Comparison of ENCODE assay signal across 8 cellular contexts in genomic region chr2:132547089-132547687, GRCh38.
DNase-seq lines count a peak whose midpoint lies in the region; ATAC-seq lines count a peak whose summit lies in the region.

No MANE protein-coding gene starts in this region.

- peak; percentile 62 for ATAC-seq in HG03135 (IDR thresholded peaks at IDR 0.05; ENCODE audit: unreplicated experiment)
- ATAC-seq in HG02840 (IDR thresholded peaks at IDR 0.05; ENCODE audit: low FRiP score, unreplicated experiment) = no peak

- DNase-seq in DMS 273 (lab: John Stamatoyannopoulos, UW; ENCODE audit: unreplicated experiment) (peak; percentile 84), DMS 273 treated with DMSO at 0.1 percent for 48 hours (lab: John Stamatoyannopoulos, UW) (no peak), NCI-H748 (lab: John Stamatoyannopoulos, UW; ENCODE audit: unreplicated experiment) (peak; percentile 77), activated T-cell treated with anti-CD3 and anti-CD28 coated beads for 48 hours (ENCODE audit: low read depth) (peak; percentile 12), germinal center (ENCODE audit: low spot score) (peak; percentile 45), pons (ENCODE audit: low spot score) (peak; percentile 90)
